1 cellular context compared by ENCODE assay signal in genomic region chr11:121246021-121246768, GRCh38.
TF ChIP-seq lines count a peak whose summit lies in the region.

No MANE protein-coding gene starts in this region.

TF ChIP-seq in GM23338, 12 proteins besides CTCF, POLR2A, EP300 and RAD21 (continued from another document):
- TF ChIP-seq ZNF462 (CRISPR knock-in tag; IDR thresholded peaks at IDR 0.05) (no peak), EZH2phosphoT487 (IDR thresholded peaks at IDR 0.05; ENCODE audit: unreplicated experiment) (no peak)
